ENCODE assay signal across 1 cellular context in genomic region chr11:20369816-20370215, GRCh38.
TF ChIP-seq lines count a peak whose summit lies in the region.

No MANE protein-coding gene starts in this region.

TF ChIP-seq in SK-N-SH treated with all-trans-retinoic acid at 6 μM for 48 hours, 23 proteins besides CTCF, POLR2A, EP300 and RAD21 (continued from another document):
- no peak for TF ChIP-seq TSHZ2 (CRISPR knock-in tag; IDR thresholded peaks at IDR 0.05)
- TF ChIP-seq GLIS3 (CRISPR knock-in tag; IDR thresholded peaks at IDR 0.05): no peak
- TF ChIP-seq RARB (CRISPR knock-in tag; IDR thresholded peaks at IDR 0.05): no peak
- TF ChIP-seq ISL1 (CRISPR knock-in tag; IDR thresholded peaks at IDR 0.05): no peak
